In the genomic region with DNA sequence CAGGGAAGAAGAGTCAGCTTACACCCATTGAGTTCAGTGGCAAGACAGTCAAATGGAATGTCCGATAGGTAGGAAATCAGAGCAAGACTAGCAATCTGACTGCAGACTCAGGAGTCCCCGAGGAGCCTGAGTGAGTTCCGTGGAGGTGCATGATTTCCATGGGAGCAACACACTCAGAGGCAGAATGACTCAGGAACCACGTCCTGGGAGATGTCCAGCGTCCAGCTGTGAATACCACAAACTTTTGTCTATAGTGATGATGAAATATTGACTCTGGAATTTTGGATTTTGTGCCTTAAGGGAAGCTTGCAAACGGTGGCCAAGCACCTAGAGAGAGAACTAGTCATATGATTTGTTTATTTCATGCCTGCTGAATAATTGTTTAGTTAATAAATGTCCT, we compare ENCODE assay signal across 9 cellular contexts.
DNase-seq lines count a peak whose midpoint lies in the region; ATAC-seq, FAIRE-seq and TF ChIP-seq lines count a peak whose summit lies in the region.
"Had no signal": no experiment of that assay in that cellular context is flagged by ENCODE, and none has a peak within 500 bp of the region (broad histone marks: within the 10 kb centered on the region; RNA-seq: fewer than 3 reads in every experiment).

No MANE protein-coding gene starts in this region.

- H3K9me3 Mint-ChIP-seq in stimulated activated effector memory CD8-positive, alpha-beta T cell treated with anti-CD3 and anti-CD28 coated beads, Interleukin-12 subunit alpha, Interleukin-12 subunit beta, amount 100 ng/mL, for 72 hours, result no peaks in the 10 kb centered on the region
- no peaks in the 10 kb centered on the region for H3K9me3 Mint-ChIP-seq in activated naive CD4-positive, alpha-beta T cell treated with anti-CD3 and anti-CD28 coated beads, Interleukin-2, amount 10 ng/mL, durations not matched to agents 7 days and 5 days
- H3K9me3 Mint-ChIP-seq: nephron had no signal

- peaks cover 6% of the 10 kb centered on the region for H3K27me3 Mint-ChIP-seq in activated naive CD4-positive, alpha-beta T cell treated with anti-CD3 and anti-CD28 coated beads, Interleukin-2, amount 10 ng/mL, durations not matched to agents 7 days and 5 days
- H3K27me3 Mint-ChIP-seq: activated naive CD8-positive, alpha-beta T cell had no signal

- in situ Hi-C loops in astrocyte of the cerebellum (cut with HindIII; ENCODE audit: low sequenced_read_pairs), result loop anchor here (10.0 kb wide), 1 partner anchor 408 kb away; no protein-coding TSS in a partner anchor

- FAIRE-seq in urothelium cell line (lab: Jason Lieb, UNC), result no peak

- H3K27ac Mint-ChIP-seq in stimulated activated effector memory CD8-positive, alpha-beta T cell treated with anti-CD3 and anti-CD28 coated beads, Interleukin-12 subunit alpha, Interleukin-12 subunit beta, amount 100 ng/mL, for 72 hours, result no peak overlapping the region
- no peak overlapping the region for H3K27ac Mint-ChIP-seq in activated naive CD4-positive, alpha-beta T cell treated with anti-CD3 and anti-CD28 coated beads, Interleukin-2, amount 10 ng/mL, durations not matched to agents 7 days and 5 days
- H3K27ac Mint-ChIP-seq: activated naive CD8-positive, alpha-beta T cell; nephron had no signal

- H3K4me1 Mint-ChIP-seq in stimulated activated effector memory CD8-positive, alpha-beta T cell treated with anti-CD3 and anti-CD28 coated beads, Interleukin-12 subunit alpha, Interleukin-12 subunit beta, amount 100 ng/mL, for 72 hours, result peaks cover 6% of the 10 kb centered on the region
- peaks cover 14% of the 10 kb centered on the region for H3K4me1 Mint-ChIP-seq in activated naive CD4-positive, alpha-beta T cell treated with anti-CD3 and anti-CD28 coated beads, Interleukin-2, amount 10 ng/mL, durations not matched to agents 7 days and 5 days

- H3K4me3 ChIP-seq in astrocyte of the cerebellum (ENCODE audit: low read depth, low read length), result no peak overlapping the region

- H3K36me3 Mint-ChIP-seq in stimulated activated effector memory CD8-positive, alpha-beta T cell treated with anti-CD3 and anti-CD28 coated beads, Interleukin-12 subunit alpha, Interleukin-12 subunit beta, amount 100 ng/mL, for 72 hours, result no peaks in the 10 kb centered on the region
- H3K36me3 Mint-ChIP-seq in activated naive CD4-positive, alpha-beta T cell treated with anti-CD3 and anti-CD28 coated beads, Interleukin-2, amount 10 ng/mL, durations not matched to agents 7 days and 5 days, result no peaks in the 10 kb centered on the region
- H3K36me3 Mint-ChIP-seq: activated naive CD8-positive, alpha-beta T cell had no signal

- TF ChIP-seq CTCF in astrocyte of the cerebellum (IDR thresholded peaks at IDR 0.05; ENCODE audit: low read depth, low read length, missing control alignments), result no peak

- H3K4me3 Mint-ChIP-seq in stimulated activated effector memory CD8-positive, alpha-beta T cell treated with anti-CD3 and anti-CD28 coated beads, Interleukin-12 subunit alpha, Interleukin-12 subunit beta, amount 100 ng/mL, for 72 hours, result no peak overlapping the region
- no peak overlapping the region for H3K4me3 Mint-ChIP-seq in activated naive CD4-positive, alpha-beta T cell treated with anti-CD3 and anti-CD28 coated beads, Interleukin-2, amount 10 ng/mL, durations not matched to agents 7 days and 5 days
- H3K4me3 Mint-ChIP-seq: activated naive CD8-positive, alpha-beta T cell; nephron had no signal

- ATAC-seq in GM18873 (IDR thresholded peaks at IDR 0.05; ENCODE audit: low FRiP score, unreplicated experiment), result no peak
- ATAC-seq in stimulated activated effector memory CD8-positive, alpha-beta T cell treated with anti-CD3 and anti-CD28 coated beads, Interleukin-12 subunit alpha, Interleukin-12 subunit beta, amount 100 ng/mL, for 72 hours, result no peak

- CTCF ChIA-PET in activated naive CD4-positive, alpha-beta T cell treated with anti-CD3 and anti-CD28 coated beads, Interleukin-2, amount 10 ng/mL, durations not matched to agents 7 days and 5 days (lab: Charles Lee), result interaction anchor here (1.0 to 1.2 kb wide), 2 partner anchors 18 to 402 kb away, joined by 3 read pairs; no protein-coding TSS in a partner anchor

- DNase-seq in HPDE6-E6E7 (ENCODE audit: extremely low spot score), result peak; percentile 57
- DNase-seq in astrocyte of the cerebellum (ENCODE audit: low read depth), result peak; percentile 99
- DNase-seq in hepatic stellate cell (ENCODE audit: low spot score), result peak; percentile 9
- DNase-seq in urothelium cell line (ENCODE audit: low spot score), result peak; percentile 71
- no peak for DNase-seq in stimulated activated effector memory CD8-positive, alpha-beta T cell treated with anti-CD3 and anti-CD28 coated beads, Interleukin-12 subunit alpha, Interleukin-12 subunit beta, amount 100 ng/mL, for 72 hours (ENCODE audit: low spot score in 2 of 2)
- DNase-seq in activated naive CD4-positive, alpha-beta T cell treated with anti-CD3 and anti-CD28 coated beads, Interleukin-2, amount 10 ng/mL, durations not matched to agents 7 days and 5 days, result no peak

Comparison
In these comparisons a context has a peak if more than half of its experiments do, and no peak if none do; other contexts are left out.
1. DNase-seq: peak in HPDE6-E6E7 (single experiment), astrocyte of the cerebellum (single experiment), hepatic stellate cell (single experiment) and urothelium cell line (single experiment); none in stimulated activated effector memory CD8-positive, alpha-beta T cell treated with anti-CD3 and anti-CD28 coated beads, Interleukin-12 subunit alpha, Interleukin-12 subunit beta, amount 100 ng/mL, for 72 hours (0 of 2) and activated naive CD4-positive, alpha-beta T cell treated with anti-CD3 and anti-CD28 coated beads, Interleukin-2, amount 10 ng/mL, durations not matched to agents 7 days and 5 days (single experiment).